ENCODE assay signal across 8 cellular contexts in the genomic region with DNA sequence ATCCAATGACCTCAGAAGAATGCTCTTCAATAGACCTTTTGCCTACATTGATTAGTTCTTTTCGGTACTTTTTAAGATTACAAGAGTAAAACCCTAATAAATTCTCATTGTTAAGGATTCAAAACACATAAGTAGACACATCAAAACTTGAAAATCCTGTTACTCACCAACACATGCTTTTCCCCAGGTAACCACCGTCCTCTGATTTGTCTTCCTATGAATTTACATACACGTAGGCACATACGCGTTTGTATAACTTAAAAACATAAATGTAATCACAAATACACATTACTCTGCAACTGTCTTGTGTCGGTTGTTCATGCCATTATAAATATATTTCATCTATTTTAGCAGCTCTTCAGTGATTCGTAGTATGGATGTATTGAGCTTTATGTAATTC. TPM values are rescaled to one million over a fixed set of nuclear protein-coding genes. Genes with fewer than 3 reads are reported as not detected.
DNase-seq lines count a peak whose midpoint lies in the region; ATAC-seq and TF ChIP-seq lines count a peak whose summit lies in the region.

No MANE protein-coding gene starts in this region.

- H3K36me3 ChIP-seq in BLaER1 treated with 17β-estradiol and CSF1 and Interleukin-3, amounts not matched to agents 10 nM and 100 nM: peaks cover 4 to 8% (median 6%) of the 10 kb centered on the region in 11 experiments; a peak in 17 of 22 replicates
- no peaks in the 10 kb centered on the region for H3K36me3 ChIP-seq in KMS-11 (ENCODE audit: insufficient read depth)

- H3K27me3 Mint-ChIP-seq in chondrocyte (ENCODE audit: low read depth): no peaks in the 10 kb centered on the region
- H3K27me3 Mint-ChIP-seq in natural killer cell treated with Interleukin-12 subunit alpha and Interleukin-12 subunit beta and Interleukin-15 and Interleukin-18, amount 100 ng/mL, for 72 hours: peaks cover 17 to 33% of the 10 kb centered on the region in 2 donors

- H3K36me3 Mint-ChIP-seq in chondrocyte (ENCODE audit: low read depth): no peaks in the 10 kb centered on the region
- no peaks in the 10 kb centered on the region for H3K36me3 Mint-ChIP-seq in natural killer cell treated with Interleukin-12 subunit alpha and Interleukin-12 subunit beta and Interleukin-15 and Interleukin-18, amount 100 ng/mL, for 72 hours

- peaks cover 33% of the 10 kb centered on the region for H3K79me2 ChIP-seq in KMS-11 (ENCODE audit: insufficient read depth, low read depth)

- peaks cover 0 to 9% (median 4%) of the 10 kb centered on the region in 11 experiments; a peak in 11 of 22 replicates for H3K9me3 ChIP-seq in BLaER1 treated with 17β-estradiol and CSF1 and Interleukin-3, amounts not matched to agents 10 nM and 100 nM (replicated peaks in 1 of 11)

- H3K27ac ChIP-seq in BLaER1 treated with 17β-estradiol and CSF1 and Interleukin-3, amounts not matched to agents 10 nM and 100 nM: peak overlapping the region in 4 of 11 experiments; percentile 93 to 100 (median 99); a peak in 5 of 22 replicates
- no peak overlapping the region for H3K27ac ChIP-seq in KMS-11

- DNase-seq in chondrocyte (ENCODE audit: low spot score): no peak
- no peak for DNase-seq in natural killer cell treated with Interleukin-12 subunit alpha and Interleukin-12 subunit beta and Interleukin-15 and Interleukin-18, amount 100 ng/mL, for 72 hours (ENCODE audit: low spot score)
- no peak for DNase-seq in cerebellar nuclear complex (lab: John Stamatoyannopoulos, UW)
- DNase-seq in midbrain (lab: John Stamatoyannopoulos, UW): no peak
- DNase-seq in globus pallidus (ENCODE audit: low spot score): no peak
- no peak for DNase-seq in COR-L47 (lab: John Stamatoyannopoulos, UW)

- H3K4me3 ChIP-seq in BLaER1 treated with 17β-estradiol and CSF1 and Interleukin-3, amounts not matched to agents 10 nM and 100 nM: peak overlapping the region; percentile 70 to 92 (median 88)
- no peak overlapping the region for H3K4me3 ChIP-seq in KMS-11 (IDR thresholded peaks at IDR 0.05; ENCODE audit: insufficient read depth, low read depth, low read length)

- H3K27ac Mint-ChIP-seq in chondrocyte (ENCODE audit: unreplicated experiment): peak overlapping the region; percentile 97
- peak overlapping the region; percentile 90 to 93 for H3K27ac Mint-ChIP-seq in natural killer cell treated with Interleukin-12 subunit alpha and Interleukin-12 subunit beta and Interleukin-15 and Interleukin-18, amount 100 ng/mL, for 72 hours

- ATAC-seq in natural killer cell treated with Interleukin-12 subunit alpha and Interleukin-12 subunit beta and Interleukin-15 and Interleukin-18, amount 100 ng/mL, for 72 hours: no peak

- peak overlapping the region; percentile 86 for H2AFZ ChIP-seq in KMS-11 (ENCODE audit: low read depth)

- peaks cover 4% of the 10 kb centered on the region for H3K9me3 Mint-ChIP-seq in chondrocyte (ENCODE audit: low read depth)
- no peaks in the 10 kb centered on the region for H3K9me3 Mint-ChIP-seq in natural killer cell treated with Interleukin-12 subunit alpha and Interleukin-12 subunit beta and Interleukin-15 and Interleukin-18, amount 100 ng/mL, for 72 hours

- H3K4me3 Mint-ChIP-seq in chondrocyte (ENCODE audit: unreplicated experiment): peak overlapping the region; percentile 94
- H3K4me3 Mint-ChIP-seq in natural killer cell treated with Interleukin-12 subunit alpha and Interleukin-12 subunit beta and Interleukin-15 and Interleukin-18, amount 100 ng/mL, for 72 hours: peak overlapping the region; percentile 97

- peaks cover 0 to 27% (median 18%) of the 10 kb centered on the region in 10 experiments; a peak in 19 of 20 replicates for H3K4me1 ChIP-seq in BLaER1 treated with 17β-estradiol and CSF1 and Interleukin-3, amounts not matched to agents 10 nM and 100 nM
- H3K4me1 ChIP-seq in KMS-11 (ENCODE audit: low read depth, poor library complexity, severe bottlenecking): peaks cover 12% of the 10 kb centered on the region

- peaks cover 19 to 35% (median 29%) of the 10 kb centered on the region in 11 experiments; a peak in 21 of 22 replicates for H4K20me1 ChIP-seq in BLaER1 treated with 17β-estradiol and CSF1 and Interleukin-3, amounts not matched to agents 10 nM and 100 nM
- H4K20me1 ChIP-seq in KMS-11 (ENCODE audit: insufficient read depth): no peaks in the 10 kb centered on the region

- no peak for TF ChIP-seq CTCF in KMS-11 (conservative IDR thresholded peaks at IDR 0.05; ENCODE audit: low read depth, low read length)
- no peak for TF ChIP-seq CTCF in chondrocyte (IDR thresholded peaks at IDR 0.05)

- H3K9ac ChIP-seq in BLaER1 treated with 17β-estradiol and CSF1 and Interleukin-3, amounts not matched to agents 10 nM and 100 nM: peak overlapping the region in 8 of 11 experiments; percentile 93 to 100 (median 99); a peak in 12 of 22 replicates
- peak overlapping the region; percentile 64; the same call in 1 of the 2 replicates for H3K9ac ChIP-seq in KMS-11

- peaks cover 38% of the 10 kb centered on the region for H3K4me1 Mint-ChIP-seq in chondrocyte (ENCODE audit: low read depth)
- peaks cover 19 to 30% of the 10 kb centered on the region in 2 donors for H3K4me1 Mint-ChIP-seq in natural killer cell treated with Interleukin-12 subunit alpha and Interleukin-12 subunit beta and Interleukin-15 and Interleukin-18, amount 100 ng/mL, for 72 hours (ENCODE audit: low read depth in 2 of 2)

- peak overlapping the region; percentile 74 to 99 (median 87) for H3K4me2 ChIP-seq in BLaER1 treated with 17β-estradiol and CSF1 and Interleukin-3, amounts not matched to agents 10 nM and 100 nM
- peak overlapping the region; percentile 36 for H3K4me2 ChIP-seq in KMS-11

- peaks cover 0 to 5% (median 0%) of the 10 kb centered on the region in 11 experiments; a peak in 1 of 22 replicates for H3K27me3 ChIP-seq in BLaER1 treated with 17β-estradiol and CSF1 and Interleukin-3, amounts not matched to agents 10 nM and 100 nM
- H3K27me3 ChIP-seq in KMS-11 (ENCODE audit: insufficient read depth, low read depth): no peaks in the 10 kb centered on the region

RNA-seq across cellular contexts. Expression of gene WASHC4, which starts 0.9 kb away (rescaled TPM):
- total RNA-seq in chondrocyte: 55.8 to 57.7 TPM (median 56.0 TPM) in 3 replicates
- total RNA-seq in natural killer cell treated with Interleukin-12 subunit alpha and Interleukin-12 subunit beta and Interleukin-15 and Interleukin-18, amount 100 ng/mL, for 72 hours: 10 to 100 TPM; 42.8 to 48.2 TPM

RNA-seq across cellular contexts. Expression of gene ALDH1L2, which starts 22.4 kb away (rescaled TPM):
- total RNA-seq in chondrocyte: 87.2 to 158 TPM (median 153 TPM) in 3 replicates
- under 1 TPM; 0.22 to 0.29 TPM for total RNA-seq in natural killer cell treated with Interleukin-12 subunit alpha and Interleukin-12 subunit beta and Interleukin-15 and Interleukin-18, amount 100 ng/mL, for 72 hours

Comparison
In these comparisons a context has a peak if more than half of its experiments do, and no peak if none do; other contexts are left out.
1. RNA of gene ALDH1L2, which starts 22.4 kb away (total RNA-seq): 87.2 to 158 TPM in chondrocyte; 0.22 to 0.29 TPM in natural killer cell treated with Interleukin-12 subunit alpha and Interleukin-12 subunit beta and Interleukin-15 and Interleukin-18, amount 100 ng/mL, for 72 hours; every median in the first group is over 10 times any median in the second.